In genomic region chr4:138242076-138242829, GRCh38 we compare ENCODE assay signal across 8 cellular contexts. TPM values are rescaled to one million over a fixed set of nuclear protein-coding genes. Genes with fewer than 3 reads are reported as not detected.
DNase-seq lines count a peak whose midpoint lies in the region; ATAC-seq, FAIRE-seq and TF ChIP-seq lines count a peak whose summit lies in the region.

Gene SLC7A11, minus strand, starts transcription at chr4:138242349. Its CDS starts 280 bp downstream, at chr4:138242069.

- H4K20me1 ChIP-seq in endothelial cell of umbilical vein (replicated peaks; ENCODE audit: control insufficient read depth, extremely low read depth, insufficient read depth, low read length) = no peaks in the 10 kb centered on the region

- H3K9me3 Mint-ChIP-seq in CD8-positive, alpha-beta T cell = no peaks in the 10 kb centered on the region
- H3K9me3 Mint-ChIP-seq in stimulated activated naive CD8-positive, alpha-beta T cell treated with anti-CD3 and anti-CD28 coated beads, Interleukin-15, amount 100 ng/mL, for 72 hours = no peaks in the 10 kb centered on the region

- intact Hi-C loops in CD8-positive, alpha-beta T cell (cut with DNase I, micrococcal nuclease) = no loop called here
- intact Hi-C loops in endothelial cell of umbilical vein (cut with micrococcal nuclease) = loop anchor here (1.0 to 10.0 kb wide), 12 partner anchors 20 to 669 kb away; no protein-coding TSS in a partner anchor

- H3K27ac Mint-ChIP-seq in CD8-positive, alpha-beta T cell = peak within 1 kb of the TSS; percentile 2
- peak within 1 kb of the TSS; percentile 98 to 99 for H3K27ac Mint-ChIP-seq in stimulated activated naive CD8-positive, alpha-beta T cell treated with anti-CD3 and anti-CD28 coated beads, Interleukin-15, amount 100 ng/mL, for 72 hours

- H2AFZ ChIP-seq in endothelial cell of umbilical vein (ENCODE audit: low read depth, low read length) = no peak within 1 kb of the TSS

- no peaks in the 10 kb centered on the region for H3K9me3 ChIP-seq in CD8-positive, alpha-beta T cell (ENCODE audit: low read length)
- no peaks in the 10 kb centered on the region for H3K9me3 ChIP-seq in endothelial cell of umbilical vein (replicated peaks; ENCODE audit: control insufficient read depth, insufficient read depth, low read length)

- DNase-seq in CD8-positive, alpha-beta T cell = peak in 2 of 7 experiments; percentile 1 to 21
- DNase-seq in GM19238 (ENCODE audit: insufficient read length, low spot score) (peak; percentile 14), NCI-H345 (lab: John Stamatoyannopoulos, UW) (peak; percentile 79), endothelial cell of umbilical vein (ENCODE audit: low read depth, low spot score) (peak; percentile 96), midbrain (lab: John Stamatoyannopoulos, UW) (peak; percentile 60)
- peak; percentile 4 for DNase-seq in activated CD4-positive, alpha-beta T cell treated with anti-CD3 and anti-CD28 coated beads, Interleukin-2, amount 50 U/mL, for 1 hour
- peak; percentile 67 to 80 for DNase-seq in stimulated activated naive CD8-positive, alpha-beta T cell treated with anti-CD3 and anti-CD28 coated beads, Interleukin-15, amount 100 ng/mL, for 72 hours

- no peaks in the 10 kb centered on the region for H3K36me3 ChIP-seq in CD8-positive, alpha-beta T cell (ENCODE audit: insufficient read depth, low read length)
- H3K36me3 ChIP-seq in endothelial cell of umbilical vein (ENCODE audit: control insufficient read depth in 2 of 2, extremely low read depth in 1 of 2, insufficient read depth in 2 of 2, low read length in 2 of 2) = peaks cover 0 to 2% of the 10 kb centered on the region in 2 experiments

- no peak within 1 kb of the TSS for H3K27ac ChIP-seq in CD8-positive, alpha-beta T cell (ENCODE audit: low read depth, low read length)
- H3K27ac ChIP-seq in endothelial cell of umbilical vein (ENCODE audit: insufficient read depth, low read depth, low read length) = peak within 1 kb of the TSS; percentile 96

- H3K9ac ChIP-seq in endothelial cell of umbilical vein (replicated peaks; ENCODE audit: extremely low read depth, insufficient read depth, low read length) = peak within 1 kb of the TSS; percentile 100

- peaks cover 6% of the 10 kb centered on the region for H3K4me1 ChIP-seq in CD8-positive, alpha-beta T cell (ENCODE audit: insufficient read depth, low read length)
- H3K4me1 ChIP-seq in endothelial cell of umbilical vein (ENCODE audit: control insufficient read depth, extremely low read depth, insufficient read depth, low read length) = peaks cover 20% of the 10 kb centered on the region

- TF ChIP-seq CTCF in CD8-positive, alpha-beta T cell (IDR thresholded peaks at IDR 0.05) = no peak
- no peak for TF ChIP-seq CTCF in endothelial cell of umbilical vein (IDR thresholded peaks at IDR 0.05; ENCODE audit: extremely low read depth in 1 of 2, insufficient read depth in 1 of 2, low read depth in 1 of 2, low read length in 2 of 2)

- CTCF ChIA-PET in CD8-positive, alpha-beta T cell (lab: Charles Lee) = no interaction called here
- CTCF ChIA-PET in endothelial cell of umbilical vein (lab: Charles Lee) = interaction anchor here (0.7 to 1.9 kb wide), 9 partner anchors 11 to 696 kb away, joined by 3 to 11 read pairs (median 4); no protein-coding TSS in a partner anchor

- H3K4me3 Mint-ChIP-seq in CD8-positive, alpha-beta T cell = peak within 1 kb of the TSS; percentile 77
- H3K4me3 Mint-ChIP-seq in stimulated activated naive CD8-positive, alpha-beta T cell treated with anti-CD3 and anti-CD28 coated beads, Interleukin-15, amount 100 ng/mL, for 72 hours = peak within 1 kb of the TSS; percentile 97

- peak; percentile 86 for FAIRE-seq in endothelial cell of umbilical vein (lab: Jason Lieb, UNC)

- peak; percentile 69 for ATAC-seq in CD8-positive, alpha-beta T cell
- ATAC-seq in HG03354 (IDR thresholded peaks at IDR 0.05; ENCODE audit: poor library complexity, severe bottlenecking, unreplicated experiment) = peak; percentile 99
- peak; percentile 97 for ATAC-seq in stimulated activated naive CD8-positive, alpha-beta T cell treated with anti-CD3 and anti-CD28 coated beads, Interleukin-15, amount 100 ng/mL, for 72 hours

- H3K27me3 Mint-ChIP-seq in CD8-positive, alpha-beta T cell (ENCODE audit: low read depth) = no peaks in the 10 kb centered on the region
- no peaks in the 10 kb centered on the region for H3K27me3 Mint-ChIP-seq in stimulated activated naive CD8-positive, alpha-beta T cell treated with anti-CD3 and anti-CD28 coated beads, Interleukin-15, amount 100 ng/mL, for 72 hours

- dilution Hi-C loops in endothelial cell of umbilical vein (cut with MboI; ENCODE audit: extremely low pct_ligation_motif_present, low sequenced_read_pairs) = no loop called here

- H3K9me1 ChIP-seq in endothelial cell of umbilical vein (replicated peaks; ENCODE audit: control insufficient read depth, extremely low read depth, insufficient read depth, low read length) = no peaks in the 10 kb centered on the region

- H3K4me2 ChIP-seq in endothelial cell of umbilical vein (ENCODE audit: insufficient read depth, low read length) = peak within 1 kb of the TSS; percentile 98

- TSS peak; percentile 35 for BruUV-seq in endothelial cell of umbilical vein (replicated peaks; lab: Mats Ljungman, UMichigan)

- H3K4me3 ChIP-seq in CD8-positive, alpha-beta T cell (ENCODE audit: low read depth, low read length) = peak within 1 kb of the TSS; percentile 42
- H3K4me3 ChIP-seq in endothelial cell of umbilical vein (replicated peaks in 1 of 3; ENCODE audit: insufficient read depth in 1 of 3, low read depth in 1 of 3, low read length in 3 of 3) = peak within 1 kb of the TSS; percentile 48 to 99 (median 96)

- H3K79me2 ChIP-seq in endothelial cell of umbilical vein (ENCODE audit: control insufficient read depth, insufficient read depth, low read length) = peaks cover 52% of the 10 kb centered on the region

- no peaks in the 10 kb centered on the region for H3K36me3 Mint-ChIP-seq in CD8-positive, alpha-beta T cell

- peak; percentile 87 for TF ChIP-seq POLR2A in endothelial cell of umbilical vein (IDR thresholded peaks at IDR 0.05; ENCODE audit: low read depth, low read length)

- POLR2A ChIA-PET in CD8-positive, alpha-beta T cell (lab: Charles Lee) = no interaction called here
- POLR2A ChIA-PET in endothelial cell of umbilical vein (lab: Charles Lee) = interaction anchor here (0.6 to 3.6 kb wide), 9 partner anchors 9 to 775 kb away, joined by 3 to 29 read pairs (median 5); no protein-coding TSS in a partner anchor

- no peaks in the 10 kb centered on the region for H3K27me3 ChIP-seq in CD8-positive, alpha-beta T cell (ENCODE audit: insufficient read depth, low read length)
- no peaks in the 10 kb centered on the region for H3K27me3 ChIP-seq in endothelial cell of umbilical vein (ENCODE audit: control insufficient read depth in 2 of 2, insufficient read depth in 2 of 2, low read length in 2 of 2)

- H3K4me1 Mint-ChIP-seq in CD8-positive, alpha-beta T cell (ENCODE audit: low read depth) = peaks cover 14% of the 10 kb centered on the region
- peaks cover 18% of the 10 kb centered on the region for H3K4me1 Mint-ChIP-seq in stimulated activated naive CD8-positive, alpha-beta T cell treated with anti-CD3 and anti-CD28 coated beads, Interleukin-15, amount 100 ng/mL, for 72 hours

TF ChIP-seq in endothelial cell of umbilical vein, 7 proteins besides CTCF, POLR2A, EP300 and RAD21:
- TF ChIP-seq FOS (IDR thresholded peaks at IDR 0.05; ENCODE audit: borderline replicate concordance, insufficient read depth, low read length) (peak; percentile 48), JUN (IDR thresholded peaks at IDR 0.05; ENCODE audit: borderline replicate concordance, insufficient read depth, insufficient read length, low read depth) (peak; percentile 70), POLR2AphosphoS5 (IDR thresholded peaks at IDR 0.05; ENCODE audit: insufficient read depth, low read depth, low read length) (peak; percentile 70), MYC (IDR thresholded peaks at IDR 0.05; ENCODE audit: low read depth, low read length) (no peak), MAX (IDR thresholded peaks at IDR 0.05; ENCODE audit: insufficient read depth, insufficient read length) (peak; percentile 55)

RNA-seq across cellular contexts. Expression of gene SLC7A11, which starts in this region (rescaled TPM):
- not detected for total RNA-seq in CD8-positive, alpha-beta T cell
- 79.3 and 82.7 TPM in 2 replicates for total RNA-seq in endothelial cell of umbilical vein
- 22.8 and 28.4 TPM in 2 replicates for polyA plus RNA-seq in endothelial cell of umbilical vein
- 19.6 and 23.6 TPM in 2 replicates for polyA plus RNA-seq in endothelial cell of umbilical vein (2011; cell fraction: cytosol; rRNA removed)
- polyA plus RNA-seq in endothelial cell of umbilical vein (2011; cell fraction: nucleus; rRNA removed) = 65.9 and 76.9 TPM in 2 replicates
- 39.1 and 58.9 TPM in 2 replicates for polyA plus RNA-seq in endothelial cell of umbilical vein (2012)
- polyA minus RNA-seq in endothelial cell of umbilical vein = 263 and 304 TPM in 2 replicates
- polyA minus RNA-seq in endothelial cell of umbilical vein (2011; cell fraction: cytosol; rRNA and poly(A)+ RNA removed) = 59.9 TPM
- 162 and 225 TPM in 2 replicates for polyA minus RNA-seq in endothelial cell of umbilical vein (2011; cell fraction: nucleus; rRNA and poly(A)+ RNA removed)

Comparison
In these comparisons a context has a peak if more than half of its experiments do, and no peak if none do; other contexts are left out.
1. RNA of gene SLC7A11 (total RNA-seq): 79.3 to 82.7 TPM in endothelial cell of umbilical vein; not detected in CD8-positive, alpha-beta T cell; every median in the first group is over 10 times any median in the second.
2. Peak in ATAC-seq and H3K4me3 ChIP-seq in CD8-positive, alpha-beta T cell; RNA of the gene not detected or under 1 TPM.
3. Peak in every context shown above with its lines, with median percentiles within 50 percentile points of each other: ATAC-seq.